25 cellular contexts compared by ENCODE assay signal in the genomic region with DNA sequence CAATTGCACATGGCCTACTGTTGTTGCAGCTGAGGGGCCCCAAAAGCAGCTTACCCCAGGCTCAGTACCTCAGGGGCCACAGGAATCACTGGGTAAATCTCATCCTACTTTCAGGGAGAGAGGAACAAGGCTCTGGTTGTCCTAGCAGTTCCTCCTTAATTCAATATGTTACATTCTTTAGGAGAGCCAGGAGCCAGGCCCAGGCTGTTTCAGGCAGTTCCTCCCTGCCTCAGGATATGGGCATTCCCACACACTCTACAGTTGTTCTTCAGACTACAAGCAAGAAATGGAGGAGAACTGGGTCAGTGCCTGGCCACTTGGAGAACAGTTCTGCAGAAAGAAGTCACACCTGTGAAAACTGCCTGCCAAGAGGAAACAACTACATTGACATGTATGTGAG.
"Had no signal": no experiment of that assay in that cellular context is flagged by ENCODE, and none has a peak within 500 bp of the region (broad histone marks: within the 10 kb centered on the region; RNA-seq: fewer than 3 reads in every experiment).

No MANE protein-coding gene starts in this region.

- H3K79me2 ChIP-seq: parathyroid adenoma had no signal

- H3K36me3 Mint-ChIP-seq: immature natural killer cell; stimulated activated memory B cell treated with anti-CD40 and anti-IgM and Interleukin-4, amounts not matched to agents 10 μg/mL and 1 μg/mL and 100 μg/mL, for 72 hours had no signal

- H3K9me3 ChIP-seq: gastroesophageal sphincter, left ventricle myocardium inferior, lower lobe of right lung, prostate gland, spleen, tibial nerve, upper lobe of right lung, vagina had no signal

- H3K9ac ChIP-seq: parathyroid adenoma had no signal

- DNase-seq: effector memory CD4-positive, alpha-beta T cell; glutamatergic neuron; immature natural killer cell; left cardiac atrium; left ventricle myocardium inferior; lower lobe of right lung; naive thymus-derived CD4-positive, alpha-beta T cell; nephron progenitor cell; retina; spleen; stimulated activated CD4-positive, alpha-beta T cell treated with anti-CD3 and anti-CD28 coated beads, Interleukin-15, amount 100 ng/mL, for 24 hours; stimulated activated CD4-positive, alpha-beta T cell treated with anti-CD3 and anti-CD28 coated beads, Interleukin-1b, Interleukin-23, amount 100 ng/mL, for 48 hours; stimulated activated CD4-positive, alpha-beta T cell treated with anti-CD3 and anti-CD28 coated beads, Interleukin-4, amount 100 ng/mL, for 24 hours; upper lobe of right lung had no signal

- ATAC-seq: esophagus mucosa; gastroesophageal sphincter; left cardiac atrium; lower lobe of right lung; naive thymus-derived CD4-positive, alpha-beta T cell; sciatic nerve; stimulated activated memory B cell treated with anti-CD40 and anti-IgM and Interleukin-4, amounts not matched to agents 10 μg/mL and 1 μg/mL and 100 μg/mL, for 72 hours; upper lobe of right lung had no signal

- FAIRE-seq: endometrium, keratinocyte had no signal

- H3K27ac ChIP-seq: gastroesophageal sphincter, left ventricle myocardium inferior, lower lobe of right lung, parathyroid adenoma, prostate gland, spleen, tibial nerve, upper lobe of right lung, vagina had no signal

- H3K4me1 ChIP-seq: gastroesophageal sphincter, left ventricle myocardium inferior, lower lobe of right lung, prostate gland, tibial nerve, upper lobe of right lung, vagina had no signal

- H3K27me3 Mint-ChIP-seq: stimulated activated naive CD8-positive, alpha-beta T cell treated with anti-CD3 and anti-CD28 coated beads, Interleukin-15, Interleukin-2, amounts not matched to agents 100 ng/mL and 50 ng/mL, for 24 hours had no signal

- H2AFZ ChIP-seq: parathyroid adenoma had no signal

- H3K27me3 ChIP-seq: gastroesophageal sphincter, tibial nerve, upper lobe of right lung, vagina had no signal

- H3K36me3 ChIP-seq: gastroesophageal sphincter, left ventricle myocardium inferior, lower lobe of right lung, prostate gland, spleen, tibial nerve, upper lobe of right lung, vagina had no signal

- H3K4me3 ChIP-seq: gastroesophageal sphincter, left ventricle myocardium inferior, lower lobe of right lung, prostate gland, spleen, tibial nerve, upper lobe of right lung, vagina had no signal

- H3K4me3 Mint-ChIP-seq: immature natural killer cell; naive thymus-derived CD4-positive, alpha-beta T cell; nephron progenitor cell; stimulated activated memory B cell treated with anti-CD40 and anti-IgM and Interleukin-4, amounts not matched to agents 10 μg/mL and 1 μg/mL and 100 μg/mL, for 72 hours; stimulated activated naive CD8-positive, alpha-beta T cell treated with anti-CD3 and anti-CD28 coated beads, Interleukin-15, Interleukin-2, amounts not matched to agents 100 ng/mL and 50 ng/mL, for 24 hours had no signal

- H3K9me3 Mint-ChIP-seq: immature natural killer cell; naive thymus-derived CD4-positive, alpha-beta T cell; nephron progenitor cell; stimulated activated memory B cell treated with anti-CD40 and anti-IgM and Interleukin-4, amounts not matched to agents 10 μg/mL and 1 μg/mL and 100 μg/mL, for 72 hours; stimulated activated naive CD8-positive, alpha-beta T cell treated with anti-CD3 and anti-CD28 coated beads, Interleukin-15, Interleukin-2, amounts not matched to agents 100 ng/mL and 50 ng/mL, for 24 hours had no signal
